ENCODE assay signal across 18 cellular contexts in the genomic region with DNA sequence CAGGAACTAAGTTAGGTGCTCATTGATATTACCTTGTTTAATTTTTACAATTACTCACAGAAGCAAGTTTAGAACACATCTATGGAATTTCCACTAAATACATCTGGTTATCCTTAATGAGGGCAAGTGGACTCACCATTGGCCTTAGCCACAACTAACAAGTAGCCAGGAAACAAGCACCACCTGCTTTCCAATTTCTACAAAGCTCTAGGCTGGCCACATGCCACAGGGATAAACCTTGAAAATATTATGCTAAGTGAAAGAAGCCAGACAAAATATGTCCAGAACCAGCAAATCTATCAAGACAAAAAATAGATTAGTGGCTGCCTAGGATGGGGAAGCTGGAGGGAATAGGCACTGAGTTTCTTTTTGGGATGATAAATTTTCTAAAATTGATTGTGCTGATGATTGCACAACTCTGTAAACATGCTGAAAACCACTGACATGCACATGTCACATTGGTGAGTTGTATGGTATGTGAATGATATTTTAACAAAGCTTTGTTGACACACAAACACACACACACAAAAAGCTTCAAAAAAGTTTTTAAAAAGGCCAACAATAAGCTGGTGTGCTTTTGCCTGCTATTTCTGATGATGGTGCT.
"Had no signal": no experiment of that assay in that cellular context is flagged by ENCODE, and none has a peak within 500 bp of the region (broad histone marks: within the 10 kb centered on the region; RNA-seq: fewer than 3 reads in every experiment).

No MANE protein-coding gene starts in this region.

- H3K4me3 ChIP-seq: left lung, sigmoid colon had no signal

- FAIRE-seq: islet of Langerhans had no signal

- H3K27me3 ChIP-seq: brain microvascular endothelial cell, left lung, sigmoid colon had no signal

- H3K27ac ChIP-seq: brain microvascular endothelial cell, left lung, sigmoid colon had no signal

- DNase-seq: activated CD4-positive, alpha-beta T cell treated with anti-CD3 and anti-CD28 coated beads, Interleukin-2, amount 50 U/mL, for 4 hours; activated CD4-positive, CD25-positive, alpha-beta regulatory T cell treated with anti-CD3 and anti-CD28 coated beads, Interleukin-2, amount 50 U/mL, for 72 hours; activated CD8-positive, alpha-beta memory T cell treated with anti-CD3 and anti-CD28 coated beads, Interleukin-2, amount 10 ng/mL, durations not matched to agents 7 days and 5 days; activated effector memory CD4-positive, alpha-beta T cell treated with Interleukin-2 at 50 U/mL for 16 hours; activated T-cell treated with anti-CD3 and anti-CD28 coated beads, Interleukin-2, amount 50 U/mL, for 24 hours; amygdala; brain microvascular endothelial cell; cerebellar nuclear complex; dermis blood vessel endothelial cell; glutamatergic neuron; left lung; nephron progenitor cell; sigmoid colon; stimulated activated CD4-positive, alpha-beta T cell treated with anti-CD3 and anti-CD28 coated beads, Interleukin-12 subunit alpha, Interleukin-12 subunit beta, amount 100 ng/mL, for 4 hours; stimulated activated naive CD4-positive, alpha-beta T cell; trophoblast cell had no signal

- ATAC-seq: activated CD8-positive, alpha-beta memory T cell treated with anti-CD3 and anti-CD28 coated beads, Interleukin-2, amount 10 ng/mL, durations not matched to agents 7 days and 5 days; activated naive CD4-positive, alpha-beta T cell treated with anti-CD3 and anti-CD28 coated beads, Interleukin-2, amount 50 U/mL, for 72 hours; left lung had no signal

- H3K9me3 ChIP-seq: left lung, sigmoid colon had no signal

- H3K36me3 ChIP-seq: brain microvascular endothelial cell, left lung had no signal
